In the genomic region with DNA sequence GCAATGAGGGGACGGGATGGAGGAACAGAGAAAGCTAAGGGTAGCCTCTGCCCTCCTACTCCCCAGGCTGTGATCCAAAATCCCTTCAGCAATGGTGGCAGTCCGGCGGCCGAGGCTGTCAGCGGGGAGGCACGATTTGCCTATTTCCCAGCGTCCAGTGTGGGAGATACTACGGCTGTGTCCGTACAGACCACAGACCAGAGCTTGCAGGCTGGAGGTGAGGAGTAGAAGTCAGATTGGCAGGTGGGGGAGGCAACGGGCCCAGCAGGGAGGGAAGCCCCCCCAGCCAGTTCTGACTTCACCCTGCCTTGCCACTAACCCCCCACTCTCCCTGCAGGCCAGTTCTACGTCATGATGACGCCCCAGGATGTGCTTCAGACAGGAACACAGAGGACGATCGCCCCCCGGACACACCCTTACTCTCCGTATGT, we compare ENCODE assay signal across 11 cellular contexts. TPM values are rescaled to one million over a fixed set of nuclear protein-coding genes. Genes with fewer than 3 reads are reported as not detected.
DNase-seq lines count a peak whose midpoint lies in the region; ATAC-seq and TF ChIP-seq lines count a peak whose summit lies in the region.
"Had no signal": no experiment of that assay in that cellular context is flagged by ENCODE, and none has a peak within 500 bp of the region (broad histone marks: within the 10 kb centered on the region; RNA-seq: fewer than 3 reads in every experiment).

No MANE protein-coding gene starts in this region.

- no peaks in the 10 kb centered on the region for H3K27me3 Mint-ChIP-seq in activated T-cell treated with anti-CD3 and anti-CD28 coated beads, Interleukin-2, amount 50 U/mL, for 4 hours (ENCODE audit: low read depth)
- no peaks in the 10 kb centered on the region for H3K27me3 Mint-ChIP-seq in WTC11 (ENCODE audit: low read depth)

- POLR2A ChIA-PET in WTC11 (lab: Charles Lee): interaction anchor here (1.6 kb wide), 1 partner anchor 9 kb away, joined by 3 read pairs; no protein-coding TSS in a partner anchor

- H3K27me3 ChIP-seq in iPS-18a (ENCODE audit: control insufficient read depth, insufficient read depth, low read length): no peaks in the 10 kb centered on the region
- H3K27me3 ChIP-seq: ovary, uterus had no signal

- H3K36me3 Mint-ChIP-seq in activated T-cell treated with anti-CD3 and anti-CD28 coated beads, Interleukin-2, amount 50 U/mL, for 4 hours (ENCODE audit: insufficient read depth): peaks cover 32% of the 10 kb centered on the region
- peaks cover 50% of the 10 kb centered on the region for H3K36me3 Mint-ChIP-seq in WTC11
- peaks cover 74% of the 10 kb centered on the region for H3K36me3 Mint-ChIP-seq in stimulated activated effector memory CD8-positive, alpha-beta T cell treated with anti-CD3 and anti-CD28 coated beads, Interleukin-12 subunit alpha, Interleukin-12 subunit beta, amount 100 ng/mL, for 72 hours

- CTCF ChIA-PET in WTC11 (lab: Charles Lee): interaction anchor here (0.9 to 1.2 kb wide), 2 partner anchors 9 to 202 kb away, joined by 5 to 7 read pairs; no protein-coding TSS in a partner anchor

- ATAC-seq in activated T-cell treated with anti-CD3 and anti-CD28 coated beads, Interleukin-2, amount 50 U/mL, for 4 hours: no peak
- ATAC-seq in WTC11 (no peak), HG03139 (IDR thresholded peaks at IDR 0.05; ENCODE audit: unreplicated experiment) (no peak)
- ATAC-seq in stimulated activated effector memory CD8-positive, alpha-beta T cell treated with anti-CD3 and anti-CD28 coated beads, Interleukin-12 subunit alpha, Interleukin-12 subunit beta, amount 100 ng/mL, for 72 hours: no peak

- H3K4me1 Mint-ChIP-seq in activated T-cell treated with anti-CD3 and anti-CD28 coated beads, Interleukin-2, amount 50 U/mL, for 4 hours (ENCODE audit: low read depth): peaks cover 24% of the 10 kb centered on the region
- H3K4me1 Mint-ChIP-seq in WTC11: peaks cover 7% of the 10 kb centered on the region
- peaks cover 45% of the 10 kb centered on the region for H3K4me1 Mint-ChIP-seq in stimulated activated effector memory CD8-positive, alpha-beta T cell treated with anti-CD3 and anti-CD28 coated beads, Interleukin-12 subunit alpha, Interleukin-12 subunit beta, amount 100 ng/mL, for 72 hours

- peak overlapping the region; percentile 67 for H3K4me3 Mint-ChIP-seq in activated T-cell treated with anti-CD3 and anti-CD28 coated beads, Interleukin-2, amount 50 U/mL, for 4 hours
- H3K4me3 Mint-ChIP-seq in WTC11: peak overlapping the region; percentile 57
- H3K4me3 Mint-ChIP-seq in stimulated activated effector memory CD8-positive, alpha-beta T cell treated with anti-CD3 and anti-CD28 coated beads, Interleukin-12 subunit alpha, Interleukin-12 subunit beta, amount 100 ng/mL, for 72 hours: peak overlapping the region; percentile 57

- H3K4me1 ChIP-seq in iPS-18a (ENCODE audit: control insufficient read depth, low read depth, low read length): peaks cover 3% of the 10 kb centered on the region

- H3K9ac ChIP-seq in iPS-18a (ENCODE audit: low read length): no peak overlapping the region

- TF ChIP-seq CTCF in WTC11 (IDR thresholded peaks at IDR 0.05): no peak

- no peaks in the 10 kb centered on the region for H3K9me3 Mint-ChIP-seq in activated T-cell treated with anti-CD3 and anti-CD28 coated beads, Interleukin-2, amount 50 U/mL, for 4 hours
- no peaks in the 10 kb centered on the region for H3K9me3 Mint-ChIP-seq in WTC11
- H3K9me3 Mint-ChIP-seq in stimulated activated effector memory CD8-positive, alpha-beta T cell treated with anti-CD3 and anti-CD28 coated beads, Interleukin-12 subunit alpha, Interleukin-12 subunit beta, amount 100 ng/mL, for 72 hours: no peaks in the 10 kb centered on the region

- no peak for DNase-seq in activated T-cell treated with anti-CD3 and anti-CD28 coated beads, Interleukin-2, amount 50 U/mL, for 4 hours
- no peak for DNase-seq in activated T-cell treated with anti-CD3 and anti-CD28 coated beads for 4 hours
- no peak for DNase-seq in WTC11 (ENCODE audit: low spot score)
- no peak for DNase-seq in stimulated activated effector memory CD8-positive, alpha-beta T cell treated with anti-CD3 and anti-CD28 coated beads, Interleukin-12 subunit alpha, Interleukin-12 subunit beta, amount 100 ng/mL, for 72 hours (ENCODE audit: low spot score in 2 of 2)
- DNase-seq in OCI-M1 (lab: John Stamatoyannopoulos, UW): no peak
- DNase-seq in stimulated activated naive CD4-positive, alpha-beta T cell treated with Interleukin-2 at 50 U/mL for 16 hours (lab: John Stamatoyannopoulos, UW): no peak
- DNase-seq: NCI-H446 treated with DMSO at 0.1 percent for 48 hours, ovary had no signal

- H3K27ac Mint-ChIP-seq in WTC11: no peak overlapping the region
- peak overlapping the region; percentile 69 for H3K27ac Mint-ChIP-seq in stimulated activated effector memory CD8-positive, alpha-beta T cell treated with anti-CD3 and anti-CD28 coated beads, Interleukin-12 subunit alpha, Interleukin-12 subunit beta, amount 100 ng/mL, for 72 hours

- H3K9me3 ChIP-seq in iPS-18a (ENCODE audit: control insufficient read depth, low read depth, low read length): no peaks in the 10 kb centered on the region
- H3K9me3 ChIP-seq: ovary, uterus had no signal

- H3K36me3 ChIP-seq in iPS-18a (ENCODE audit: control insufficient read depth, low read depth, low read length): peaks cover 45% of the 10 kb centered on the region
- H3K36me3 ChIP-seq: ovary, uterus had no signal

- H3K27ac ChIP-seq in iPS-18a (ENCODE audit: low read length): no peak overlapping the region

- H3K4me3 ChIP-seq in iPS-18a (ENCODE audit: low read length): peak overlapping the region; percentile 46

TF ChIP-seq in WTC11, 78 proteins besides CTCF, POLR2A, EP300 and RAD21:
- TF ChIP-seq, protein P1, sequence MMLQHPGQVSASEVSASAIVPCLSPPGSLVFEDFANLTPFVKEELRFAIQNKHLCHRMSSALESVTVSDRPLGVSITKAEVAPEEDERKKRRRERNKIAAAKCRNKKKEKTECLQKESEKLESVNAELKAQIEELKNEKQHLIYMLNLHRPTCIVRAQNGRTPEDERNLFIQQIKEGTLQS (CRISPR knock-in tag; conservative IDR thresholded peaks at IDR 0.05): no peak
- TF ChIP-seq, protein P2, sequence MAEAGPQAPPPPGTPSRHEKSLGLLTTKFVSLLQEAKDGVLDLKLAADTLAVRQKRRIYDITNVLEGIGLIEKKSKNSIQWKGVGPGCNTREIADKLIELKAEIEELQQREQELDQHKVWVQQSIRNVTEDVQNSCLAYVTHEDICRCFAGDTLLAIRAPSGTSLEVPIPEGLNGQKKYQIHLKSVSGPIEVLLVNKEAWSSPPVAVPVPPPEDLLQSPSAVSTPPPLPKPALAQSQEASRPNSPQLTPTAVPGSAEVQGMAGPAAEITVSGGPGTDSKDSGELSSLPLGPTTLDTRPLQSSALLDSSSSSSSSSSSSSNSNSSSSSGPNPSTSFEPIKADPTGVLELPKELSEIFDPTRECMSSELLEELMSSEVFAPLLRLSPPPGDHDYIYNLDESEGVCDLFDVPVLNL (CRISPR knock-in tag; IDR thresholded peaks at IDR 0.05; ENCODE audit: borderline replicate concordance, low read depth): no peak
- TF ChIP-seq, protein P3, sequence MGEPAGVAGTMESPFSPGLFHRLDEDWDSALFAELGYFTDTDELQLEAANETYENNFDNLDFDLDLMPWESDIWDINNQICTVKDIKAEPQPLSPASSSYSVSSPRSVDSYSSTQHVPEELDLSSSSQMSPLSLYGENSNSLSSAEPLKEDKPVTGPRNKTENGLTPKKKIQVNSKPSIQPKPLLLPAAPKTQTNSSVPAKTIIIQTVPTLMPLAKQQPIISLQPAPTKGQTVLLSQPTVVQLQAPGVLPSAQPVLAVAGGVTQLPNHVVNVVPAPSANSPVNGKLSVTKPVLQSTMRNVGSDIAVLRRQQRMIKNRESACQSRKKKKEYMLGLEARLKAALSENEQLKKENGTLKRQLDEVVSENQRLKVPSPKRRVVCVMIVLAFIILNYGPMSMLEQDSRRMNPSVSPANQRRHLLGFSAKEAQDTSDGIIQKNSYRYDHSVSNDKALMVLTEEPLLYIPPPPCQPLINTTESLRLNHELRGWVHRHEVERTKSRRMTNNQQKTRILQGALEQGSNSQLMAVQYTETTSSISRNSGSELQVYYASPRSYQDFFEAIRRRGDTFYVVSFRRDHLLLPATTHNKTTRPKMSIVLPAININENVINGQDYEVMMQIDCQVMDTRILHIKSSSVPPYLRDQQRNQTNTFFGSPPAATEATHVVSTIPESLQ (CRISPR knock-in tag; IDR thresholded peaks at IDR 0.05): no peak
- TF ChIP-seq FOXJ3 (CRISPR knock-in tag; IDR thresholded peaks at IDR 0.05; ENCODE audit: borderline replicate concordance): no peak
- no peak for TF ChIP-seq FOXP1 (CRISPR knock-in tag; IDR thresholded peaks at IDR 0.05; ENCODE audit: borderline replicate concordance)
- TF ChIP-seq ZBTB21 (CRISPR knock-in tag; IDR thresholded peaks at IDR 0.05; ENCODE audit: borderline replicate concordance): no peak
- TF ChIP-seq ZNF416 (CRISPR knock-in tag; IDR thresholded peaks at IDR 0.05): no peak
- no peak for TF ChIP-seq IRF2 (CRISPR knock-in tag; IDR thresholded peaks at IDR 0.05; ENCODE audit: borderline replicate concordance, low read depth)
- TF ChIP-seq, protein P4, sequence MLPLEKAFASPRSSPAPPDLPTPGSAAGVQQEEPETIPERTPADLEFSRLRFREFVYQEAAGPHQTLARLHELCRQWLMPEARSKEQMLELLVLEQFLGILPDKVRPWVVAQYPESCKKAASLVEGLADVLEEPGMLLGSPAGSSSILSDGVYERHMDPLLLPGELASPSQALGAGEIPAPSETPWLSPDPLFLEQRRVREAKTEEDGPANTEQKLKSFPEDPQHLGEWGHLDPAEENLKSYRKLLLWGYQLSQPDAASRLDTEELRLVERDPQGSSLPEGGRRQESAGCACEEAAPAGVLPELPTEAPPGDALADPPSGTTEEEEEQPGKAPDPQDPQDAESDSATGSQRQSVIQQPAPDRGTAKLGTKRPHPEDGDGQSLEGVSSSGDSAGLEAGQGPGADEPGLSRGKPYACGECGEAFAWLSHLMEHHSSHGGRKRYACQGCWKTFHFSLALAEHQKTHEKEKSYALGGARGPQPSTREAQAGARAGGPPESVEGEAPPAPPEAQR (CRISPR knock-in tag; IDR thresholded peaks at IDR 0.05): no peak
TF ChIP-seq in WTC11: peak in this region for 0.

RNA-seq across cellular contexts. Expression of a gene that starts 1.6 kb away (rescaled TPM):
- total RNA-seq in activated T-cell treated with anti-CD3 and anti-CD28 coated beads, Interleukin-2, amount 50 U/mL, for 4 hours: 100 to 1,000 TPM; 130 to 145 (median 144) TPM
- total RNA-seq in WTC11 (2021): 109 to 127 TPM (median 120 TPM) in 3 replicates

RNA-seq across cellular contexts. Expression of a gene that starts 11.9 kb away (rescaled TPM):
- total RNA-seq in activated T-cell treated with anti-CD3 and anti-CD28 coated beads, Interleukin-2, amount 50 U/mL, for 4 hours: under 1 TPM; 0.58 to 0.81 (median 0.60) TPM
- 0.11 to 0.22 TPM (median 0.14 TPM) in 3 replicates for total RNA-seq in WTC11 (2021)

RNA-seq across cellular contexts. Expression of a gene that starts 21.6 kb away (rescaled TPM):
- total RNA-seq in activated T-cell treated with anti-CD3 and anti-CD28 coated beads, Interleukin-2, amount 50 U/mL, for 4 hours: under 1 TPM in 1 of 3 donors, not detected in 2; 0.29 TPM
- total RNA-seq in WTC11 (2021): 0.23 to 0.53 TPM (median 0.46 TPM) in 3 replicates

RNA-seq across cellular contexts. Expression of a gene that starts 21.6 kb away (rescaled TPM):
- total RNA-seq in activated T-cell treated with anti-CD3 and anti-CD28 coated beads, Interleukin-2, amount 50 U/mL, for 4 hours: 10 to 100 TPM; 14.0 to 18.7 (median 17.1) TPM
- total RNA-seq in WTC11 (2021): 126 to 132 TPM (median 130 TPM) in 3 replicates

RNA-seq across cellular contexts. Expression of a gene that starts 41.9 kb away (rescaled TPM):
- total RNA-seq in activated T-cell treated with anti-CD3 and anti-CD28 coated beads, Interleukin-2, amount 50 U/mL, for 4 hours: not detected
- 0.16 to 0.20 TPM in 2 of 3 replicates, not detected in the other for total RNA-seq in WTC11 (2021)
- total RNA-seq: ovary had no signal
